ENCODE assay signal across 19 cellular contexts in genomic region chr13:44439615-44440014, GRCh38.
DNase-seq lines count a peak whose midpoint lies in the region; ATAC-seq, FAIRE-seq and TF ChIP-seq lines count a peak whose summit lies in the region.
"Had no signal": no experiment of that assay in that cellular context is flagged by ENCODE, and none has a peak within 500 bp of the region (broad histone marks: within the 10 kb centered on the region; RNA-seq: fewer than 3 reads in every experiment).

No MANE protein-coding gene starts in this region.

- no peaks in the 10 kb centered on the region for H3K9me1 ChIP-seq in endothelial cell of umbilical vein (replicated peaks; ENCODE audit: control insufficient read depth, extremely low read depth, insufficient read depth, low read length)

- H4K20me1 ChIP-seq in endothelial cell of umbilical vein (replicated peaks; ENCODE audit: control insufficient read depth, extremely low read depth, insufficient read depth, low read length): no peaks in the 10 kb centered on the region

- no peak overlapping the region for H3K9ac ChIP-seq in endothelial cell of umbilical vein (replicated peaks; ENCODE audit: extremely low read depth, insufficient read depth, low read length)

- no TSS peak for BruUV-seq in endothelial cell of umbilical vein (replicated peaks; lab: Mats Ljungman, UMichigan)

- H3K9me3 ChIP-seq in cardiac muscle cell (ENCODE audit: low read depth) (no peaks in the 10 kb centered on the region), heart right ventricle (no peaks in the 10 kb centered on the region), SJSA1 (replicated peaks) (no peaks in the 10 kb centered on the region), endothelial cell of umbilical vein (replicated peaks; ENCODE audit: control insufficient read depth, insufficient read depth, low read length) (no peaks in the 10 kb centered on the region)
- H3K9me3 ChIP-seq: lower lobe of right lung had no signal

- no peaks in the 10 kb centered on the region for H3K9me3 Mint-ChIP-seq in natural killer cell treated with Interleukin-12 subunit alpha and Interleukin-12 subunit beta and Interleukin-15 and Interleukin-18, amount 100 ng/mL, for 72 hours
- H3K9me3 Mint-ChIP-seq: activated T-helper 1 cell treated with anti-CD3 and anti-CD28 coated beads, Interleukin-12 subunit alpha, Interleukin-12 subunit beta, Interleukin-2, Interleukin-4 antibody, amounts not matched to agents 30 ng/mL and 10 ng/mL and 1 ng/mL, durations not matched to agents 14 hours and 24 hours and 36 hours; naive B cell had no signal

- POLR2A ChIA-PET in endothelial cell of umbilical vein (lab: Charles Lee): no interaction called here

- H3K4me1 Mint-ChIP-seq in natural killer cell treated with Interleukin-12 subunit alpha and Interleukin-12 subunit beta and Interleukin-15 and Interleukin-18, amount 100 ng/mL, for 72 hours (ENCODE audit: low read depth in 2 of 2): peaks cover 15 to 26% of the 10 kb centered on the region in 2 donors

- DNase-seq in cardiac muscle cell (ENCODE audit: low read depth in 1 of 2, low spot score in 1 of 2): peak in 1 of 2 donors; percentile 71
- no peak for DNase-seq in heart right ventricle
- DNase-seq in SJSA1 (ENCODE audit: low read depth in 1 of 2, low spot score in 2 of 2): no peak
- DNase-seq in endothelial cell of umbilical vein (ENCODE audit: low read depth, low spot score): peak; percentile 15
- no peak for DNase-seq in coronary artery (ENCODE audit: low spot score)
- no peak for DNase-seq in natural killer cell treated with Interleukin-12 subunit alpha and Interleukin-12 subunit beta and Interleukin-15 and Interleukin-18, amount 100 ng/mL, for 72 hours (ENCODE audit: low spot score)
- no peak for DNase-seq in posterior vena cava (ENCODE audit: low spot score)
- DNase-seq: activated CD8-positive, alpha-beta T cell treated with anti-CD3 and anti-CD28 coated beads, Interleukin-2, amount 10 ng/mL, durations not matched to agents 7 days and 5 days; caudate nucleus; effector memory CD4-positive, alpha-beta T cell; foreskin fibroblast; lower lobe of right lung; naive B cell; NCI-H146; NCI-H446 treated with DMSO at 0.1 percent for 48 hours; stimulated activated naive CD4-positive, alpha-beta T cell treated with Interleukin-2 at 50 U/mL for 16 hours had no signal

- no peak for FAIRE-seq in endothelial cell of umbilical vein (lab: Jason Lieb, UNC)

- 47 to 48% methylated on average over 2 of the region's 2 CpGs for WGBS in heart right ventricle, 2 donors

- H3K36me3 Mint-ChIP-seq in natural killer cell treated with Interleukin-12 subunit alpha and Interleukin-12 subunit beta and Interleukin-15 and Interleukin-18, amount 100 ng/mL, for 72 hours: no peaks in the 10 kb centered on the region
- H3K36me3 Mint-ChIP-seq: naive B cell had no signal

- CTCF ChIA-PET in endothelial cell of umbilical vein (lab: Charles Lee): interaction anchor here (0.8 to 7.2 kb wide), 7 partner anchors 249 to 534 kb away, joined by 3 to 121 read pairs (median 9); no protein-coding TSS in a partner anchor

- H3K4me3 Mint-ChIP-seq in natural killer cell treated with Interleukin-12 subunit alpha and Interleukin-12 subunit beta and Interleukin-15 and Interleukin-18, amount 100 ng/mL, for 72 hours: no peak overlapping the region
- H3K4me3 Mint-ChIP-seq: activated CD8-positive, alpha-beta T cell treated with anti-CD3 and anti-CD28 coated beads, Interleukin-2, amount 10 ng/mL, durations not matched to agents 7 days and 5 days; activated T-helper 1 cell treated with anti-CD3 and anti-CD28 coated beads, Interleukin-12 subunit alpha, Interleukin-12 subunit beta, Interleukin-2, Interleukin-4 antibody, amounts not matched to agents 30 ng/mL and 10 ng/mL and 1 ng/mL, durations not matched to agents 14 hours and 24 hours and 36 hours; naive B cell had no signal

- no peak for TF ChIP-seq CTCF in cardiac muscle cell (IDR thresholded peaks at IDR 0.05; ENCODE audit: low read depth, low read length)
- TF ChIP-seq CTCF in heart right ventricle (IDR thresholded peaks at IDR 0.05): no peak
- TF ChIP-seq CTCF in endothelial cell of umbilical vein (IDR thresholded peaks at IDR 0.05; ENCODE audit: extremely low read depth in 1 of 2, insufficient read depth in 1 of 2, low read depth in 1 of 2, low read length in 2 of 2): no peak
- no peak for TF ChIP-seq CTCF in coronary artery (IDR thresholded peaks at IDR 0.05)

- no peaks in the 10 kb centered on the region for H3K27me3 ChIP-seq in cardiac muscle cell
- no peaks in the 10 kb centered on the region for H3K27me3 ChIP-seq in heart right ventricle
- no peaks in the 10 kb centered on the region for H3K27me3 ChIP-seq in SJSA1 (replicated peaks)
- H3K27me3 ChIP-seq in endothelial cell of umbilical vein (ENCODE audit: control insufficient read depth in 2 of 2, insufficient read depth in 2 of 2, low read length in 2 of 2): no peaks in the 10 kb centered on the region

- intact Hi-C loops in heart right ventricle (cut with DNase I) (loop anchor here (2.0 to 10.0 kb wide), 23 partner anchors 52 to 535 kb away; partner anchors contain the start of gene SERP2 (in 1 of the 10)), endothelial cell of umbilical vein (cut with micrococcal nuclease) (no loop called here), posterior vena cava (cut with DNase I) (loop anchor here (5.0 to 10.0 kb wide), 4 partner anchors 387 to 532 kb away; no protein-coding TSS in a partner anchor)

- H3K27me3 Mint-ChIP-seq in natural killer cell treated with Interleukin-12 subunit alpha and Interleukin-12 subunit beta and Interleukin-15 and Interleukin-18, amount 100 ng/mL, for 72 hours: no peaks in the 10 kb centered on the region

- no peak overlapping the region for H3K4me3 ChIP-seq in cardiac muscle cell
- H3K4me3 ChIP-seq in heart right ventricle: no peak overlapping the region
- no peak overlapping the region for H3K4me3 ChIP-seq in SJSA1
- no peak overlapping the region for H3K4me3 ChIP-seq in endothelial cell of umbilical vein (replicated peaks in 1 of 3; ENCODE audit: insufficient read depth in 1 of 3, low read depth in 1 of 3, low read length in 3 of 3)
- no peak overlapping the region for H3K4me3 ChIP-seq in coronary artery
- H3K4me3 ChIP-seq: lower lobe of right lung, SK-N-MC had no signal

- no peak for ATAC-seq in heart right ventricle
- no peak for ATAC-seq in HG02970 (IDR thresholded peaks at IDR 0.05; ENCODE audit: low FRiP score, unreplicated experiment)
- no peak for ATAC-seq in natural killer cell treated with Interleukin-12 subunit alpha and Interleukin-12 subunit beta and Interleukin-15 and Interleukin-18, amount 100 ng/mL, for 72 hours
- ATAC-seq: activated CD8-positive, alpha-beta T cell treated with anti-CD3 and anti-CD28 coated beads, Interleukin-2, amount 10 ng/mL, durations not matched to agents 7 days and 5 days; lower lobe of right lung had no signal

- H3K36me3 ChIP-seq in cardiac muscle cell (peaks cover 4% of the 10 kb centered on the region), heart right ventricle (peaks cover 0 to 5% (median under 1%) of the 10 kb centered on the region in 9 donors), SJSA1 (peaks cover 10% of the 10 kb centered on the region), endothelial cell of umbilical vein (ENCODE audit: control insufficient read depth in 2 of 2, extremely low read depth in 1 of 2, insufficient read depth in 2 of 2, low read length in 2 of 2) (peaks cover 0 to under 1% of the 10 kb centered on the region in 2 experiments)

- H3K27ac Mint-ChIP-seq in natural killer cell treated with Interleukin-12 subunit alpha and Interleukin-12 subunit beta and Interleukin-15 and Interleukin-18, amount 100 ng/mL, for 72 hours: no peak overlapping the region
- H3K27ac Mint-ChIP-seq: activated CD8-positive, alpha-beta T cell treated with anti-CD3 and anti-CD28 coated beads, Interleukin-2, amount 10 ng/mL, durations not matched to agents 7 days and 5 days; activated T-helper 1 cell treated with anti-CD3 and anti-CD28 coated beads, Interleukin-12 subunit alpha, Interleukin-12 subunit beta, Interleukin-2, Interleukin-4 antibody, amounts not matched to agents 30 ng/mL and 10 ng/mL and 1 ng/mL, durations not matched to agents 14 hours and 24 hours and 36 hours had no signal

- TF ChIP-seq POLR2A in endothelial cell of umbilical vein (IDR thresholded peaks at IDR 0.05; ENCODE audit: low read depth, low read length): no peak

- no peak overlapping the region for H3K4me2 ChIP-seq in endothelial cell of umbilical vein (ENCODE audit: insufficient read depth, low read length)

- H3K79me2 ChIP-seq in endothelial cell of umbilical vein (ENCODE audit: control insufficient read depth, insufficient read depth, low read length): peaks cover 9% of the 10 kb centered on the region

- no peak overlapping the region for H2AFZ ChIP-seq in endothelial cell of umbilical vein (ENCODE audit: low read depth, low read length)

- H3K27ac ChIP-seq in cardiac muscle cell (peak overlapping the region; percentile 91), heart right ventricle (peak overlapping the region in 2 of 10 donors; percentile 15 to 53), SJSA1 (0 out of 2 replicates have a peak overlapping the region, but pooled peaks have one; percentile 2), endothelial cell of umbilical vein (ENCODE audit: insufficient read depth, low read depth, low read length) (no peak overlapping the region), coronary artery (peak overlapping the region in 1 of 2 donors; percentile 11)
- H3K27ac ChIP-seq: lower lobe of right lung, SK-N-MC had no signal

- dilution Hi-C loops in endothelial cell of umbilical vein (cut with MboI; ENCODE audit: extremely low pct_ligation_motif_present, low sequenced_read_pairs): no loop called here

- H3K4me1 ChIP-seq in cardiac muscle cell (ENCODE audit: low read depth) (peaks cover 43% of the 10 kb centered on the region), heart right ventricle (peaks cover 0 to 38% (median 17%) of the 10 kb centered on the region in 9 donors), SJSA1 (replicated peaks) (peaks cover 11% of the 10 kb centered on the region), endothelial cell of umbilical vein (ENCODE audit: control insufficient read depth, extremely low read depth, insufficient read depth, low read length) (peaks cover 7% of the 10 kb centered on the region)

TF ChIP-seq in endothelial cell of umbilical vein, 7 proteins besides CTCF, POLR2A, EP300 and RAD21:
- TF ChIP-seq EZH2 (IDR thresholded peaks at IDR 0.05; ENCODE audit: borderline replicate concordance, low read depth, low read length, severe bottlenecking) (no peak), MAX (IDR thresholded peaks at IDR 0.05; ENCODE audit: insufficient read depth, insufficient read length) (no peak), GATA2 (IDR thresholded peaks at IDR 0.05; ENCODE audit: insufficient read depth, insufficient read length, low read depth, low read length) (no peak), FOS (IDR thresholded peaks at IDR 0.05; ENCODE audit: borderline replicate concordance, insufficient read depth, low read length) (no peak)
TF ChIP-seq in endothelial cell of umbilical vein: peak in this region for 0.
